In the genomic region with DNA sequence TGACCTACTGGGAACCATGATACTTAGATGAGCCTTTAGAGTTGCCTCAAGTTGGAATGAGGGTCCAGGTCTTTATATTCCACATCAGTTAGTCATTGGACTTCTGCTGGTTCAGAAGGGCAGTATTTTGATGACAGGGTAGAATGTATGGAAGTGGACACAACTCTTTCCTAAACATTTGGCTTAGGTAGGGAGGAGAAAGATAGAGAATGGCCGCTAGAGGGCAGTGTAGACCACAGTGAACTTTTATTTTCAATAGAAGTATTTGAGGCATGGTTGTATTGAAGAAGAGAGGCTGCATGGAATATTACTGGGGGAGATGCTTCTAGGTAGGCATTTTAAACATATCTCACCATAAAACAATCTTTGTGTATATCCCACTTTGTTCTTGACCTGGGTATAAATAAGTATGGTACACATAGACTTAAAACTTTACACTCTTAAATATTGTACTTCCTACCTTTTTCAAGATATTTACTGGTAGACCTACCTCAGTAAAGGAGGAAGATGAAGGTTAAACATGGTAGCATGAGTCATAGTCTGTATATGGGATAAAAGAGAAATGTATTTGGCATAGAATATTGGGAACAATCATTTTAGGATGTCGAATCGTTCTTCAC, we compare ENCODE assay signal across 8 cellular contexts.
DNase-seq lines count a peak whose midpoint lies in the region; ATAC-seq and TF ChIP-seq lines count a peak whose summit lies in the region.

No MANE protein-coding gene starts in this region.

- H3K4me3 Mint-ChIP-seq in stimulated activated naive B cell treated with anti-CD40 and anti-IgM and Interleukin-4, amounts not matched to agents 10 μg/mL and 1 μg/mL and 100 μg/mL, for 72 hours: no peak overlapping the region

- no peak overlapping the region for H3K4me3 ChIP-seq in left lung

- no peak overlapping the region for H3K27ac Mint-ChIP-seq in stimulated activated naive B cell treated with anti-CD40 and anti-IgM and Interleukin-4, amounts not matched to agents 10 μg/mL and 1 μg/mL and 100 μg/mL, for 72 hours

- H3K27me3 Mint-ChIP-seq in stimulated activated naive B cell treated with anti-CD40 and anti-IgM and Interleukin-4, amounts not matched to agents 10 μg/mL and 1 μg/mL and 100 μg/mL, for 72 hours: no peaks in the 10 kb centered on the region

- TF ChIP-seq CTCF in left lung (IDR thresholded peaks at IDR 0.05): peak; percentile 71 to 72

- DNase-seq in NOMO-1 treated with DMSO at 0.1 percent for 48 hours (lab: John Stamatoyannopoulos, UW; ENCODE audit: unreplicated experiment) (peak; percentile 33), NOMO-1 treated with dmso at 0.1 percent for 144 hours (lab: John Stamatoyannopoulos, UW; ENCODE audit: unreplicated experiment) (no peak), Kasumi-1 (lab: John Stamatoyannopoulos, UW) (peak; percentile 55 to 83), SW480 (ENCODE audit: low spot score) (peak; percentile 57), cerebellar cortex (ENCODE audit: low spot score) (peak; percentile 68), left lung (no peak)
- peak; percentile 10 for DNase-seq in stimulated activated naive B cell treated with anti-CD40 and anti-IgM and Interleukin-4, amounts not matched to agents 10 μg/mL and 1 μg/mL and 100 μg/mL, for 72 hours

- ATAC-seq in GM21619 (IDR thresholded peaks at IDR 0.05; ENCODE audit: unreplicated experiment) (peak; percentile 78), left lung (peak; percentile 87)
- peak; percentile 59 to 72 for ATAC-seq in stimulated activated naive B cell treated with anti-CD40 and anti-IgM and Interleukin-4, amounts not matched to agents 10 μg/mL and 1 μg/mL and 100 μg/mL, for 72 hours (replicated peaks)

- intact Hi-C loops in left lung (cut with DNase I): no loop called here

- H3K4me1 Mint-ChIP-seq in stimulated activated naive B cell treated with anti-CD40 and anti-IgM and Interleukin-4, amounts not matched to agents 10 μg/mL and 1 μg/mL and 100 μg/mL, for 72 hours: no peaks in the 10 kb centered on the region

- H3K4me1 ChIP-seq in left lung: no peaks in the 10 kb centered on the region

- no peaks in the 10 kb centered on the region for H3K36me3 Mint-ChIP-seq in stimulated activated naive B cell treated with anti-CD40 and anti-IgM and Interleukin-4, amounts not matched to agents 10 μg/mL and 1 μg/mL and 100 μg/mL, for 72 hours

- no peaks in the 10 kb centered on the region for H3K36me3 ChIP-seq in left lung

- no peaks in the 10 kb centered on the region for H3K9me3 Mint-ChIP-seq in stimulated activated naive B cell treated with anti-CD40 and anti-IgM and Interleukin-4, amounts not matched to agents 10 μg/mL and 1 μg/mL and 100 μg/mL, for 72 hours

- H3K27ac ChIP-seq in left lung: no peak overlapping the region

- H3K27me3 ChIP-seq in left lung: no peaks in the 10 kb centered on the region

- no peaks in the 10 kb centered on the region for H3K9me3 ChIP-seq in left lung

Comparison
In these comparisons a context has a peak if more than half of its experiments do, and no peak if none do; other contexts are left out.
1. DNase-seq: peak in NOMO-1 treated with DMSO at 0.1 percent for 48 hours (single experiment), Kasumi-1 (2 of 2), SW480 (single experiment), cerebellar cortex (single experiment) and stimulated activated naive B cell treated with anti-CD40 and anti-IgM and Interleukin-4, amounts not matched to agents 10 μg/mL and 1 μg/mL and 100 μg/mL, for 72 hours (single experiment); none in NOMO-1 treated with dmso at 0.1 percent for 144 hours (single experiment) and left lung (0 of 2).
2. Peak in every context shown above with its lines, with median percentiles within 50 percentile points of each other: ATAC-seq.